Comparison of ENCODE assay signal across 1 cellular context in genomic region chr2:241217320-241218031, GRCh38.
TF ChIP-seq lines count a peak whose summit lies in the region.

No MANE protein-coding gene starts in this region.

TF ChIP-seq in K562, 482 proteins besides CTCF, POLR2A, EP300 and RAD21 (continued from another document):
- TF ChIP-seq CBX3 (IDR thresholded peaks at IDR 0.05; ENCODE audit: borderline replicate concordance in 1 of 2, low read length in 2 of 2) (no peak), ZNF395 (CRISPR knock-in tag; IDR thresholded peaks at IDR 0.05) (peak; percentile 86), ATF2 (CRISPR knock-in tag; IDR thresholded peaks at IDR 0.05) (no peak), NR4A1 (CRISPR knock-in tag; IDR thresholded peaks at IDR 0.05) (no peak), NR4A1 (tag; IDR thresholded peaks at IDR 0.05) (no peak), ZFX (CRISPR knock-in tag; IDR thresholded peaks at IDR 0.05) (peak; percentile 68), PYGO2 (tag; IDR thresholded peaks at IDR 0.05) (no peak), SAFB (IDR thresholded peaks at IDR 0.05; ENCODE audit: borderline replicate concordance, low read depth, low read length) (peak; percentile 36; the same call in 1 of the 2 replicates), ZEB2 (IDR thresholded peaks at IDR 0.05) (peak; percentile 32; the same call in 1 of the 2 replicates), ZBTB7A (IDR thresholded peaks at IDR 0.05; ENCODE audit: borderline replicate concordance, control insufficient read depth, low read depth, low read length) (peak; percentile 27; the same call in 1 of the 2 replicates), SREBF1 (IDR thresholded peaks at IDR 0.05; ENCODE audit: borderline replicate concordance, low read depth, low read length) (no peak), MYC (IDR thresholded peaks at IDR 0.05; ENCODE audit: low read depth, low read length) (peak; percentile 38; the same call in 1 of the 2 replicates), MYC (CRISPR knock-in tag; IDR thresholded peaks at IDR 0.05; ENCODE audit: borderline replicate concordance, low read depth) (no peak), MGA (IDR thresholded peaks at IDR 0.05) (peak; percentile 49; the same call in 1 of the 2 replicates), CREBBP (IDR thresholded peaks at IDR 0.05; ENCODE audit: low read depth, low read length) (no peak), MLLT1 (IDR thresholded peaks at IDR 0.05) (no peak), CBX2 (IDR thresholded peaks at IDR 0.05; ENCODE audit: insufficient read depth, low read length, poor library complexity, severe bottlenecking) (no peak), PHF8 (IDR thresholded peaks at IDR 0.05; ENCODE audit: borderline replicate concordance, low read length) (peak; percentile 46; the same call in 1 of the 2 replicates), CREM (IDR thresholded peaks at IDR 0.05; ENCODE audit: low read depth) (peak; percentile 24; the same call in 1 of the 2 replicates), MAX (CRISPR knock-in tag; IDR thresholded peaks at IDR 0.05) (peak; percentile 82), ZNF263 (CRISPR knock-in tag; IDR thresholded peaks at IDR 0.05; ENCODE audit: borderline replicate concordance) (no peak), PRDM10 (IDR thresholded peaks at IDR 0.05; ENCODE audit: partially characterized antibody) (no peak), CCNT2 (IDR thresholded peaks at IDR 0.05; ENCODE audit: borderline replicate concordance, extremely low read depth, insufficient read length, low read depth, low read length) (peak; percentile 7), HMG20B (CRISPR knock-in tag; IDR thresholded peaks at IDR 0.05) (no peak), NRF1 (conservative IDR thresholded peaks at IDR 0.05 in 1 of 2, IDR thresholded peaks at IDR 0.05 in 1 of 2) (peak; percentile 55 to 57), ZNF583 (CRISPR knock-in tag; IDR thresholded peaks at IDR 0.05) (no peak), UBTF (IDR thresholded peaks at IDR 0.05; ENCODE audit: borderline replicate concordance in 1 of 2, low read depth in 2 of 2, low read length in 2 of 2) (peak; percentile 82 to 83; a peak in 2 of 4 replicates), ZNF511 (CRISPR knock-in tag; IDR thresholded peaks at IDR 0.05) (peak; percentile 39; the same call in 1 of the 2 replicates), POLR2G (IDR thresholded peaks at IDR 0.05; ENCODE audit: low read depth, low read length) (peak; percentile 63), MAZ (CRISPR knock-in tag; conservative IDR thresholded peaks at IDR 0.05 in 1 of 2, IDR thresholded peaks at IDR 0.05 in 1 of 2) (peak; percentile 45 to 60; a peak in 3 of 4 replicates), RB1 (IDR thresholded peaks at IDR 0.05; ENCODE audit: low read depth) (peak; percentile 21; the same call in 1 of the 2 replicates)
